In the genomic region with DNA sequence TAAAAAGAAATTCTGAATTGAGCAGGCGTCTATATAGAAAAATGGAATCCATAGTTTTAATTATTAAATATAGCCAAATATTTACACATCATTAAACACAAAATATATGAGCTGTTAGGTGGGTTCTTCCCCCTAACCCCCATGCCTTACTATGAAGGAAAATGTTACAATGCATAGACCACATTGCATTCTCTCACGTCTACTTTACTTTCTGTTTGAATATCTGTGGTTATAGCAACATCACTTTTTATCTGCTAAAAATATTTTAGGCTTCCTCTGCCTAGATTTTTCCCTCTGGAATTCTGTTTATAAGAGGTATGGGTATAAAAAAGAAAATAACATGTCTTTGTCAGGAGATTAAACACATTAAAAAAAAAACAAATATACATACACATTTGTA, we compare ENCODE assay signal across 1 cellular context.
TF ChIP-seq lines count a peak whose summit lies in the region.

No MANE protein-coding gene starts in this region.

TF ChIP-seq in IMR-90, 13 proteins besides CTCF, POLR2A, EP300 and RAD21:
- no peak for TF ChIP-seq CEBPB (IDR thresholded peaks at IDR 0.05; ENCODE audit: low read depth, low read length)
- no peak for TF ChIP-seq MXI1 (IDR thresholded peaks at IDR 0.05; ENCODE audit: borderline replicate concordance, low read depth, low read length)
- TF ChIP-seq MAFK (IDR thresholded peaks at IDR 0.05; ENCODE audit: low read depth, low read length) = no peak
- TF ChIP-seq SMC3 (IDR thresholded peaks at IDR 0.05; ENCODE audit: low read depth, low read length) = no peak
- no peak for TF ChIP-seq ELK1 (IDR thresholded peaks at IDR 0.05; ENCODE audit: borderline replicate concordance, low read depth, low read length)
- TF ChIP-seq NFE2L2 (IDR thresholded peaks at IDR 0.05; ENCODE audit: low read depth, low read length) = no peak
- no peak for TF ChIP-seq RCOR1 (IDR thresholded peaks at IDR 0.05; ENCODE audit: insufficient replicate concordance, low read length)
- TF ChIP-seq, protein P1, sequence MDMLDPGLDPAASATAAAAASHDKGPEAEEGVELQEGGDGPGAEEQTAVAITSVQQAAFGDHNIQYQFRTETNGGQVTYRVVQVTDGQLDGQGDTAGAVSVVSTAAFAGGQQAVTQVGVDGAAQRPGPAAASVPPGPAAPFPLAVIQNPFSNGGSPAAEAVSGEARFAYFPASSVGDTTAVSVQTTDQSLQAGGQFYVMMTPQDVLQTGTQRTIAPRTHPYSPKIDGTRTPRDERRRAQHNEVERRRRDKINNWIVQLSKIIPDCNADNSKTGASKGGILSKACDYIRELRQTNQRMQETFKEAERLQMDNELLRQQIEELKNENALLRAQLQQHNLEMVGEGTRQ (IDR thresholded peaks at IDR 0.05; ENCODE audit: low read depth, low read length) = no peak
- TF ChIP-seq MAZ (IDR thresholded peaks at IDR 0.05; ENCODE audit: borderline replicate concordance, low read depth, low read length) = no peak
- no peak for TF ChIP-seq CHD1 (IDR thresholded peaks at IDR 0.05; ENCODE audit: low read depth, low read length)
